In the genomic region with DNA sequence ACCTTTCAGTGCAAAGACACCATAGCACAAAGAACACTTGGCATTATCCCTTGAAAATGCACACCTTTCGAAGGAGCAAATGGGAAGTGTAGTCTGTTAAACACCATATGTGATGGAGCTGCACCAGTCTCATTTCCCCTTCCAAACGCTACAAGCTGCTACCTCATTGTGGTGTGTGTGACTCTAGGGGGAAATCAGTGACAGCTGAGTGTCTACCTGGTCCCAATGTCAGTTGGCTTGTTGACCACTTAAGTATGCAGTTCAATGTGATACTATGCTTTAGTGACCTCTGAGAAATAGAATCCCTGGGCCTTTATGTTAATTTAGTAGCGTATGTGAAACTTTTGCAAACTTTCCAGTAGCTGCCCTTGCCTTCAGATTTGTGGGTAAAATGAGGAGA, we compare ENCODE assay signal across 12 cellular contexts.
DNase-seq lines count a peak whose midpoint lies in the region; ATAC-seq and TF ChIP-seq lines count a peak whose summit lies in the region.
"Had no signal": no experiment of that assay in that cellular context is flagged by ENCODE, and none has a peak within 500 bp of the region (broad histone marks: within the 10 kb centered on the region; RNA-seq: fewer than 3 reads in every experiment).

No MANE protein-coding gene starts in this region.

- no peak for TF ChIP-seq CTCF in CD8-positive, alpha-beta T cell (IDR thresholded peaks at IDR 0.05)

- no peaks in the 10 kb centered on the region for H3K4me1 ChIP-seq in CD8-positive, alpha-beta T cell (ENCODE audit: insufficient read depth, low read length)
- no peaks in the 10 kb centered on the region for H3K4me1 ChIP-seq in CD4-positive, alpha-beta memory T cell (ENCODE audit: insufficient read depth, low read length)
- H3K4me1 ChIP-seq: BE2C had no signal

- ATAC-seq in CD8-positive, alpha-beta T cell, result no peak
- no peak for ATAC-seq in stimulated activated memory B cell treated with anti-CD40 and anti-IgM and Interleukin-4, amounts not matched to agents 10 μg/mL and 1 μg/mL and 100 μg/mL, for 72 hours
- no peak for ATAC-seq in GM18867 (IDR thresholded peaks at IDR 0.05; ENCODE audit: unreplicated experiment)

- no peaks in the 10 kb centered on the region for H3K9me3 ChIP-seq in CD8-positive, alpha-beta T cell (ENCODE audit: low read length)
- H3K9me3 ChIP-seq in CD4-positive, alpha-beta memory T cell (ENCODE audit: control insufficient read depth in 1 of 2, low read length in 2 of 2), result no peaks in the 10 kb centered on the region
- H3K9me3 ChIP-seq: BE2C, HAP-1 had no signal

- H3K27me3 Mint-ChIP-seq in CD8-positive, alpha-beta T cell (ENCODE audit: low read depth), result no peaks in the 10 kb centered on the region
- no peaks in the 10 kb centered on the region for H3K27me3 Mint-ChIP-seq in stimulated activated memory B cell treated with anti-CD40 and anti-IgM and Interleukin-4, amounts not matched to agents 10 μg/mL and 1 μg/mL and 100 μg/mL, for 72 hours
- H3K27me3 Mint-ChIP-seq in CD4-positive, alpha-beta memory T cell, result no peaks in the 10 kb centered on the region
- H3K27me3 Mint-ChIP-seq: IgD-negative memory B cell had no signal

- H3K4me3 ChIP-seq in CD8-positive, alpha-beta T cell (ENCODE audit: low read depth, low read length), result no peak overlapping the region
- no peak overlapping the region for H3K4me3 ChIP-seq in CD4-positive, alpha-beta memory T cell (ENCODE audit: low read length in 2 of 2)
- H3K4me3 ChIP-seq: HAP-1 had no signal

- CTCF ChIA-PET in CD8-positive, alpha-beta T cell (lab: Charles Lee), result no interaction called here
- CTCF ChIA-PET in CD4-positive, alpha-beta memory T cell (lab: Charles Lee; ENCODE audit: partially characterized antibody), result interaction anchor here (0.6 kb wide), 1 partner anchor 672 kb away, joined by 4 read pairs; no protein-coding TSS in a partner anchor

- no peaks in the 10 kb centered on the region for H3K27me3 ChIP-seq in CD8-positive, alpha-beta T cell (ENCODE audit: insufficient read depth, low read length)
- H3K27me3 ChIP-seq in CD4-positive, alpha-beta memory T cell (ENCODE audit: insufficient read depth, low read length), result no peaks in the 10 kb centered on the region
- H3K27me3 ChIP-seq: BE2C had no signal

- no peaks in the 10 kb centered on the region for H3K9me3 Mint-ChIP-seq in CD8-positive, alpha-beta T cell
- H3K9me3 Mint-ChIP-seq in stimulated activated memory B cell treated with anti-CD40 and anti-IgM and Interleukin-4, amounts not matched to agents 10 μg/mL and 1 μg/mL and 100 μg/mL, for 72 hours, result no peaks in the 10 kb centered on the region
- no peaks in the 10 kb centered on the region for H3K9me3 Mint-ChIP-seq in CD4-positive, alpha-beta memory T cell
- H3K9me3 Mint-ChIP-seq: IgD-negative memory B cell had no signal

- no peaks in the 10 kb centered on the region for H3K36me3 ChIP-seq in CD8-positive, alpha-beta T cell (ENCODE audit: insufficient read depth, low read length)
- H3K36me3 ChIP-seq in CD4-positive, alpha-beta memory T cell (ENCODE audit: insufficient read depth, low read length), result no peaks in the 10 kb centered on the region
- H3K36me3 ChIP-seq: BE2C, HAP-1 had no signal

- no peak overlapping the region for H3K27ac ChIP-seq in CD8-positive, alpha-beta T cell (ENCODE audit: low read depth, low read length)
- H3K27ac ChIP-seq in CD4-positive, alpha-beta memory T cell (ENCODE audit: low read depth, low read length), result no peak overlapping the region
- H3K27ac ChIP-seq: C4-2B had no signal

- H3K36me3 Mint-ChIP-seq in CD8-positive, alpha-beta T cell, result peaks cover 32% of the 10 kb centered on the region
- peaks cover 18% of the 10 kb centered on the region for H3K36me3 Mint-ChIP-seq in stimulated activated memory B cell treated with anti-CD40 and anti-IgM and Interleukin-4, amounts not matched to agents 10 μg/mL and 1 μg/mL and 100 μg/mL, for 72 hours
- peaks cover 20 to 49% of the 10 kb centered on the region in 2 donors for H3K36me3 Mint-ChIP-seq in CD4-positive, alpha-beta memory T cell

- DNase-seq in NCI-H82 (lab: John Stamatoyannopoulos, UW), result peak; percentile 13
- DNase-seq in NCI-H82 treated with DMSO at 0.1 percent for 48 hours (lab: John Stamatoyannopoulos, UW; ENCODE audit: unreplicated experiment), result no peak
- DNase-seq in CD8-positive, alpha-beta T cell, result no peak
- DNase-seq in MV-4-11 (lab: John Stamatoyannopoulos, UW), result peak; percentile 4
- DNase-seq in CD4-positive, alpha-beta memory T cell, result no peak
- DNase-seq: BE2C, DMS79 had no signal

- peak overlapping the region; percentile 24 for H3K27ac Mint-ChIP-seq in CD8-positive, alpha-beta T cell
- H3K27ac Mint-ChIP-seq in stimulated activated memory B cell treated with anti-CD40 and anti-IgM and Interleukin-4, amounts not matched to agents 10 μg/mL and 1 μg/mL and 100 μg/mL, for 72 hours, result peak overlapping the region; percentile 22
- H3K27ac Mint-ChIP-seq in CD4-positive, alpha-beta memory T cell, result peak overlapping the region in 1 of 7 donors; percentile 18

- H3K4me1 Mint-ChIP-seq in CD8-positive, alpha-beta T cell (ENCODE audit: low read depth), result peaks cover 46% of the 10 kb centered on the region
- H3K4me1 Mint-ChIP-seq in stimulated activated memory B cell treated with anti-CD40 and anti-IgM and Interleukin-4, amounts not matched to agents 10 μg/mL and 1 μg/mL and 100 μg/mL, for 72 hours, result peaks cover 11% of the 10 kb centered on the region
- peaks cover 20 to 60% (median 48%) of the 10 kb centered on the region in 4 donors for H3K4me1 Mint-ChIP-seq in CD4-positive, alpha-beta memory T cell

- intact Hi-C loops in CD8-positive, alpha-beta T cell (cut with DNase I, micrococcal nuclease), result no loop called here
- intact Hi-C loops in CD4-positive, alpha-beta memory T cell (cut with micrococcal nuclease), result no loop called here

- POLR2A ChIA-PET in CD8-positive, alpha-beta T cell (lab: Charles Lee), result no interaction called here
- POLR2A ChIA-PET in CD4-positive, alpha-beta memory T cell (lab: Charles Lee; ENCODE audit: partially characterized antibody), result no interaction called here

- H3K4me3 Mint-ChIP-seq in CD8-positive, alpha-beta T cell, result no peak overlapping the region
- H3K4me3 Mint-ChIP-seq in stimulated activated memory B cell treated with anti-CD40 and anti-IgM and Interleukin-4, amounts not matched to agents 10 μg/mL and 1 μg/mL and 100 μg/mL, for 72 hours, result no peak overlapping the region
- H3K4me3 Mint-ChIP-seq in CD4-positive, alpha-beta memory T cell, result no peak overlapping the region
- H3K4me3 Mint-ChIP-seq: IgD-negative memory B cell had no signal

Comparison
In these comparisons a context has a peak if more than half of its experiments do, and no peak if none do; other contexts are left out.
1. DNase-seq: peak in NCI-H82 (single experiment) and MV-4-11 (single experiment); none in NCI-H82 treated with DMSO at 0.1 percent for 48 hours (single experiment), CD8-positive, alpha-beta T cell (0 of 7) and CD4-positive, alpha-beta memory T cell (0 of 5).